Comparison of ENCODE assay signal across 21 cellular contexts in genomic region chr17:20170085-20170484, GRCh38.
"Had no signal": no experiment of that assay in that cellular context is flagged by ENCODE, and none has a peak within 500 bp of the region (broad histone marks: within the 10 kb centered on the region; RNA-seq: fewer than 3 reads in every experiment).

No MANE protein-coding gene starts in this region.

- H3K4me3 ChIP-seq: esophagus muscularis mucosa, hepatocyte, lung, spleen, testis, tibial nerve had no signal

- H3K4me2 ChIP-seq: hepatocyte had no signal

- H3K27ac ChIP-seq: esophagus muscularis mucosa, hepatocyte, spleen, testis, tibial nerve had no signal

- H3K9me3 ChIP-seq: esophagus muscularis mucosa, spleen, testis, tibial nerve had no signal

- ATAC-seq: left cardiac atrium; left ventricle myocardium superior; naive thymus-derived CD4-positive, alpha-beta T cell; sciatic nerve; stimulated activated memory B cell treated with anti-CD40 and anti-IgM and Interleukin-4, amounts not matched to agents 10 μg/mL and 1 μg/mL and 100 μg/mL, for 72 hours had no signal

- FAIRE-seq: endometrium, kidney had no signal

- H3K27me3 ChIP-seq: esophagus muscularis mucosa, hepatocyte, spleen, testis, tibial nerve had no signal

- H3K4me1 ChIP-seq: esophagus muscularis mucosa had no signal

- H2AFZ ChIP-seq: hepatocyte had no signal

- DNase-seq: cortex of kidney; effector memory CD4-positive, alpha-beta T cell; foreskin fibroblast; kidney; left cardiac atrium; left ventricle myocardium superior; mesendoderm; naive thymus-derived CD4-positive, alpha-beta T cell; nephron progenitor cell; spleen; stimulated activated CD4-positive, alpha-beta T cell treated with anti-CD3 and anti-CD28 coated beads, Interleukin-15, amount 100 ng/mL, for 24 hours; stimulated activated CD4-positive, alpha-beta T cell treated with anti-CD3 and anti-CD28 coated beads, Interleukin-1b, Interleukin-23, amount 100 ng/mL, for 48 hours; stimulated activated CD4-positive, alpha-beta T cell treated with anti-CD3 and anti-CD28 coated beads, Interleukin-4, amount 100 ng/mL, for 24 hours; testis had no signal

- H3K36me3 ChIP-seq: esophagus muscularis mucosa, spleen, tibial nerve had no signal
